Comparison of ENCODE assay signal across 13 cellular contexts in the genomic region with DNA sequence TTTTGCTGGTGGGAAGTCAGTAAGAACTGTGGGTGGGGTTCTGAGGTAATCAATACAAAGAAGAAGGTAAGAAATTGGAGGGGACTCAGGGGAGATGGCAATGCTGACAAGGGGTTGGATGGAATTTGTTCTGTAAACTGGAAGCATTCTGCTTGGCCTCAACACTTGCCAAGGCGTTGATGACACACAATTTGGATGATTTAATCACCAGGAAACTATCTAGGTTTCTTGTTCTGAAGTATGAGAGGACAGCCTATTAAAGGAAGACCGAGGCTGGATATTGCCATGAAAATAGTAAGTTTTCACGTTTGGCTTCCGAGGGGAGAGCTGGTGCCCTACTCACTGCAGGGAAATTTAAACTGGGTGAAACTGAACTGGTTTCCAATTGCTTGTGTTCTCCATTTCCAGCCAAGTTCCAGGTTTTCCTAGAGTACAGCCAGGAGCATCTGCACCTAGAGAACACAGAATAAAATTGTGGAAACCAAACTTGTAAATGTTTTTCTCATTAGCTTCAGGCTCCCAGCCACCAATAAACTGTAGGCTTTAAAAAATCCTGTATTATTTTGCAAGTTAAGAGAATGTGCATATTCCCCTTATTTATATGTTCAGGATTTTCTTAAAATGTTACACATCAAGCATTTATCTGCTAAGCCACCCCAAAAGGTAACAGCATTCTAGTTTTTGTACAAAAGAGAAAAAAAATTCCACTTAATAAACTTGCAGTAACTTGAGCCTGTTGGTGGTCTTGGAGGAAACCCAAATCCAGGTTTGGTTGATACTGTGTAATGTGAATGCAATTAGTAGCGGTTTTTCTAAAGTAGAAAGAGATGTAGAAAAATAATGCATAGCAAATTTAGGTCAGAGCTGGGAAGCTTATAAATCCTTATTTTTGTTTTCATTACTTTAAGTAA. TPM values are rescaled to one million over a fixed set of nuclear protein-coding genes. Genes with fewer than 3 reads are reported as not detected.
A peak's percentile ranks its signal among the peaks of the same experiment; 100 is the strongest.
DNase-seq lines count a peak whose midpoint lies in the region; ATAC-seq and TF ChIP-seq lines count a peak whose summit lies in the region.
"Had no signal": no experiment of that assay in that cellular context is flagged by ENCODE, and none has a peak within 500 bp of the region (broad histone marks: within the 10 kb centered on the region; RNA-seq: fewer than 3 reads in every experiment).

No MANE protein-coding gene starts in this region.

- no peaks in the 10 kb centered on the region for H3K27me3 ChIP-seq in BLaER1 treated with 17β-estradiol and CSF1 and Interleukin-3, amounts not matched to agents 10 nM and 100 nM
- H3K27me3 ChIP-seq in Caco-2 (replicated peaks; ENCODE audit: control insufficient read depth, insufficient read depth, low read length) (no peaks in the 10 kb centered on the region), upper lobe of right lung (no peaks in the 10 kb centered on the region)
- H3K27me3 ChIP-seq: uterus had no signal

- H3K36me3 ChIP-seq in BLaER1 treated with 17β-estradiol and CSF1 and Interleukin-3, amounts not matched to agents 10 nM and 100 nM, result no peaks in the 10 kb centered on the region
- H3K36me3 ChIP-seq in Caco-2 (ENCODE audit: control insufficient read depth, insufficient read depth, low read length) (no peaks in the 10 kb centered on the region), upper lobe of right lung (no peaks in the 10 kb centered on the region)
- H3K36me3 ChIP-seq: uterus had no signal

- ATAC-seq in upper lobe of right lung (no peak), HG02763 (IDR thresholded peaks at IDR 0.05; ENCODE audit: unreplicated experiment) (no peak)

- H3K27ac Mint-ChIP-seq in nephron progenitor cell (peak overlapping the region; percentile 58), Caco-2 (ENCODE audit: unreplicated experiment) (no peak overlapping the region)
- H3K27ac Mint-ChIP-seq: activated naive CD8-positive, alpha-beta T cell treated with anti-CD3 and anti-CD28 coated beads for 36 hours had no signal

- no peak overlapping the region for H3K4me3 ChIP-seq in BLaER1 treated with 17β-estradiol and CSF1 and Interleukin-3, amounts not matched to agents 10 nM and 100 nM
- H3K4me3 ChIP-seq in Caco-2 (ENCODE audit: low read depth, low read length) (no peak overlapping the region), upper lobe of right lung (no peak overlapping the region)
- H3K4me3 ChIP-seq: uterus had no signal

- H4K20me1 ChIP-seq in BLaER1 treated with 17β-estradiol and CSF1 and Interleukin-3, amounts not matched to agents 10 nM and 100 nM, result no peaks in the 10 kb centered on the region

- H3K27me3 Mint-ChIP-seq in nephron progenitor cell (ENCODE audit: low read depth, poor library complexity), result no peaks in the 10 kb centered on the region
- H3K27me3 Mint-ChIP-seq in Caco-2 (ENCODE audit: insufficient read depth, unreplicated experiment), result no peaks in the 10 kb centered on the region

- H3K4me3 Mint-ChIP-seq in nephron progenitor cell, result no peak overlapping the region
- H3K4me3 Mint-ChIP-seq in Caco-2 (ENCODE audit: unreplicated experiment), result no peak overlapping the region
- H3K4me3 Mint-ChIP-seq: activated naive CD8-positive, alpha-beta T cell treated with anti-CD3 and anti-CD28 coated beads for 36 hours had no signal

- CTCF ChIA-PET in Caco-2 (lab: Charles Lee), result no interaction called here

- H3K9me3 Mint-ChIP-seq in nephron progenitor cell, result peaks cover 11% of the 10 kb centered on the region
- no peaks in the 10 kb centered on the region for H3K9me3 Mint-ChIP-seq in Caco-2 (ENCODE audit: unreplicated experiment)
- H3K9me3 Mint-ChIP-seq: activated naive CD8-positive, alpha-beta T cell treated with anti-CD3 and anti-CD28 coated beads for 36 hours had no signal

- TF ChIP-seq CTCF in nephron progenitor cell (IDR thresholded peaks at IDR 0.05) (no peak), Caco-2 (IDR thresholded peaks at IDR 0.05; ENCODE audit: insufficient read depth in 1 of 2, low read depth in 1 of 2, low read length in 1 of 2, severe bottlenecking in 1 of 2, unreplicated experiment in 1 of 2) (no peak), upper lobe of right lung (IDR thresholded peaks at IDR 0.05) (no peak)

- peak overlapping the region; percentile 52 to 76 (median 62) for H3K4me2 ChIP-seq in BLaER1 treated with 17β-estradiol and CSF1 and Interleukin-3, amounts not matched to agents 10 nM and 100 nM

- H3K4me1 ChIP-seq in BLaER1 treated with 17β-estradiol and CSF1 and Interleukin-3, amounts not matched to agents 10 nM and 100 nM, result peaks cover 29 to 58% (median 41%) of the 10 kb centered on the region in 10 experiments
- peaks cover 8% of the 10 kb centered on the region; the same call in 1 of the 2 replicates for H3K4me1 ChIP-seq in Caco-2
- H3K4me1 ChIP-seq in upper lobe of right lung, result no peaks in the 10 kb centered on the region
- H3K4me1 ChIP-seq: uterus had no signal

- peaks cover 4% of the 10 kb centered on the region for H3K36me3 Mint-ChIP-seq in nephron progenitor cell (ENCODE audit: low read depth)
- H3K36me3 Mint-ChIP-seq in Caco-2 (ENCODE audit: insufficient read depth, unreplicated experiment), result peaks cover 8% of the 10 kb centered on the region
- H3K36me3 Mint-ChIP-seq: activated naive CD8-positive, alpha-beta T cell treated with anti-CD3 and anti-CD28 coated beads for 36 hours had no signal

- BruUV-seq in Caco-2 (replicated peaks; lab: Mats Ljungman, UMichigan), result no TSS peak

- H3K27ac ChIP-seq in BLaER1 treated with 17β-estradiol and CSF1 and Interleukin-3, amounts not matched to agents 10 nM and 100 nM, result peak overlapping the region; percentile 18 to 79 (median 47); a peak in 18 of 22 replicates
- H3K27ac ChIP-seq in upper lobe of right lung, result no peak overlapping the region

- intact Hi-C loops in Caco-2 (cut with micrococcal nuclease; ENCODE audit: unreplicated experiment) (no loop called here), upper lobe of right lung (cut with DNase I) (no loop called here)

- DNase-seq in NCI-H1694 (lab: John Stamatoyannopoulos, UW), result peak; percentile 57
- DNase-seq in cerebellar cortex (ENCODE audit: low spot score), result peak; percentile 33
- no peak for DNase-seq in nephron progenitor cell
- no peak for DNase-seq in Caco-2
- no peak for DNase-seq in DMS153 (lab: John Stamatoyannopoulos, UW)
- no peak for DNase-seq in upper lobe of right lung
- DNase-seq: activated naive CD8-positive, alpha-beta T cell treated with anti-CD3 and anti-CD28 coated beads for 36 hours; dermis blood vessel endothelial cell; GDM1; stimulated activated CD4-positive, alpha-beta T cell treated with anti-CD3 and anti-CD28 coated beads, Interleukin-12 subunit alpha, Interleukin-12 subunit beta, amount 100 ng/mL, for 4 hours; uterus had no signal

- H3K9ac ChIP-seq in BLaER1 treated with 17β-estradiol and CSF1 and Interleukin-3, amounts not matched to agents 10 nM and 100 nM, result peak overlapping the region in 6 of 11 experiments; percentile 26 to 57 (median 42); a peak in 7 of 22 replicates

- POLR2A ChIA-PET in Caco-2 (lab: Charles Lee), result no interaction called here

- H3K4me1 Mint-ChIP-seq in nephron progenitor cell (peaks cover 23% of the 10 kb centered on the region), Caco-2 (ENCODE audit: low read depth, unreplicated experiment) (peaks cover 13% of the 10 kb centered on the region)
- H3K4me1 Mint-ChIP-seq: activated naive CD8-positive, alpha-beta T cell treated with anti-CD3 and anti-CD28 coated beads for 36 hours had no signal

- H3K9me3 ChIP-seq in BLaER1 treated with 17β-estradiol and CSF1 and Interleukin-3, amounts not matched to agents 10 nM and 100 nM (replicated peaks in 1 of 11), result peaks cover 0 to 43% (median 29%) of the 10 kb centered on the region in 11 experiments; a peak in 19 of 22 replicates
- no peaks in the 10 kb centered on the region for H3K9me3 ChIP-seq in Caco-2
- no peaks in the 10 kb centered on the region for H3K9me3 ChIP-seq in upper lobe of right lung
- H3K9me3 ChIP-seq: uterus had no signal

RNA-seq across cellular contexts. Expression of a gene that starts 53.8 kb away (rescaled TPM):
- total RNA-seq in Caco-2 (2022), result 37.2 TPM in 2 replicates
- total RNA-seq in upper lobe of right lung, result 21.4 TPM
- total RNA-seq: activated naive CD8-positive, alpha-beta T cell treated with anti-CD3 and anti-CD28 coated beads for 36 hours had no signal

Comparison
In these comparisons a context has a peak if more than half of its experiments do, and no peak if none do; other contexts are left out.
1. DNase-seq: peak in NCI-H1694 (single experiment) and cerebellar cortex (single experiment); none in nephron progenitor cell (single experiment), Caco-2 (0 of 2), DMS153 (single experiment) and upper lobe of right lung (single experiment).